9 cellular contexts compared by ENCODE assay signal in the genomic region with DNA sequence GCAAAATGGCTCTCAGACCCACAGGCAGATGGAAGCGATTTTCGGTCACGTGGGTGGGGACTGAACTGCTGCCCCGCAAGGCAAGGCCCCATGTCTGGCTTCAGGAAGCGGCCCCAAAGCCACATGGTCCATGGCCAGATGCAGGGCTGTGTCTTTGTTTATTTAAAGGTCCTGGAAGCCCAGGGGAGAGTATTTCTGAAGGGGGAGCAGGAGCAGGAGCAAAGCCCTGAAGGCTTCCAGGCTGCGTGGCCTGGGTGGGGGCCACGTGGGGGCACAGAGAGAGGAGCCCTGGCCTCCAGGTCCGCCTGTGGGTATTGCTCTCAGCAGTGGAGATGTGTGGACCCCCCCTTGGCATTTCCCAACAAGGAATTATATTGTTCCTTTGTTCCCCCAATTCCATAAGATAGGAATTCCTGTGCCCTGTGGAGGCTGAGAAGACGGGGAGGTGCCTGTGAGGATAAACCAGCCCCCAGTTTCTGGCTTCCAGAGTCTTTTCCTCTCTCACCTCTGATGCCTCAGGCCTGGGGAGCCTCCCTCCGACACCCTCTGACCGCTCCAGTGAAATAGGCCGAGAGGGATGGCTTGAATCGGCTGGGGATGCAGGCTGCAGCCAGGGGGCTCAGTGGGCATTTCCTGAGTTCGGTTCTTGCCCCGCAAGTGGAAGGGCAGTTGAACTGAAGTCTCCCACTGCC.
A peak's percentile ranks its signal among the peaks of the same experiment; 100 is the strongest.
DNase-seq lines count a peak whose midpoint lies in the region; ATAC-seq and TF ChIP-seq lines count a peak whose summit lies in the region.
"Had no signal": no experiment of that assay in that cellular context is flagged by ENCODE, and none has a peak within 500 bp of the region (broad histone marks: within the 10 kb centered on the region; RNA-seq: fewer than 3 reads in every experiment).

No MANE protein-coding gene starts in this region.

- H3K9me3 ChIP-seq in stomach, result no peaks in the 10 kb centered on the region
- no peaks in the 10 kb centered on the region for H3K9me3 ChIP-seq in GM23248 (ENCODE audit: low read depth)
- H3K9me3 ChIP-seq: upper lobe of left lung had no signal

- TF ChIP-seq EP300 in stomach (IDR thresholded peaks at IDR 0.05), result no peak

- intact Hi-C loops in activated naive CD4-positive, alpha-beta T cell treated with anti-CD3 and anti-CD28 coated beads for 36 hours (cut with micrococcal nuclease), result no loop called here
- intact Hi-C loops in activated CD8-positive, alpha-beta T cell treated with anti-CD3 and anti-CD28 coated beads for 36 hours (cut with micrococcal nuclease), result no loop called here
- intact Hi-C loops in stomach (cut with DNase I; ENCODE audit: low total_unique reads), result no loop called here

- H3K27me3 ChIP-seq in stomach (no peaks in the 10 kb centered on the region), GM23248 (replicated peaks; ENCODE audit: insufficient read depth) (no peaks in the 10 kb centered on the region)
- H3K27me3 ChIP-seq: upper lobe of left lung had no signal

- 59 to 79% (median 65%) methylated on average over 12 to 15 of the region's 15 CpGs for WGBS in stomach, 5 donors
- 64 to 66% methylated on average over 15 of the region's 15 CpGs for WGBS in GM23248 (ENCODE audit: low coverage in 1 of 2, low lambda C conversion rate in 2 of 2, missing lambda C conversion rate in 2 of 2), 2 experiments

- POLR2A ChIA-PET in activated CD8-positive, alpha-beta T cell treated with anti-CD3 and anti-CD28 coated beads for 36 hours (lab: Charles Lee), result interaction anchor here (0.6 to 1.8 kb wide), 3 partner anchors 15 to 1215 kb away, joined by 3 to 6 read pairs (median 3); a partner anchor contains a TSS

- in situ Hi-C loops in GM23248 (cut with MboI), result no loop called here

- H3K36me3 ChIP-seq in stomach, result peaks cover 25 to 31% (median 27%) of the 10 kb centered on the region in 4 donors
- no peaks in the 10 kb centered on the region for H3K36me3 ChIP-seq in GM23248 (ENCODE audit: low read depth)

- H2AFZ ChIP-seq in GM23248, result no peak overlapping the region

- H3K9ac ChIP-seq in GM23248, result no peak overlapping the region

- H3K27ac ChIP-seq in stomach (peak overlapping the region in 4 of 5 donors; percentile 38 to 89 (median 86)), GM23248 (no peak overlapping the region)

- peaks cover 42% of the 10 kb centered on the region for H3F3A ChIP-seq in GM23248 (ENCODE audit: insufficient read depth)

- ATAC-seq in activated CD8-positive, alpha-beta T cell treated with anti-CD3 and anti-CD28 coated beads for 36 hours, result no peak

- H3K9me3 Mint-ChIP-seq in activated naive CD4-positive, alpha-beta T cell treated with anti-CD3 and anti-CD28 coated beads for 36 hours, result no peaks in the 10 kb centered on the region
- H3K9me3 Mint-ChIP-seq in activated CD8-positive, alpha-beta T cell treated with anti-CD3 and anti-CD28 coated beads for 36 hours, result no peaks in the 10 kb centered on the region
- H3K9me3 Mint-ChIP-seq in glutamatergic neuron (ENCODE audit: unreplicated experiment), result peaks cover 18% of the 10 kb centered on the region

- CTCF ChIA-PET in activated naive CD4-positive, alpha-beta T cell treated with anti-CD3 and anti-CD28 coated beads for 36 hours (lab: Charles Lee), result no interaction called here
- CTCF ChIA-PET in activated CD8-positive, alpha-beta T cell treated with anti-CD3 and anti-CD28 coated beads for 36 hours (lab: Charles Lee), result interaction anchor here (1.1 to 1.2 kb wide), 2 partner anchors 50 to 146 kb away, joined by 3 to 4 read pairs; no protein-coding TSS in a partner anchor

- no peaks in the 10 kb centered on the region for H3K9me2 ChIP-seq in GM23248 (ENCODE audit: insufficient read depth)

- peak; percentile 7 for TF ChIP-seq CTCF in activated CD8-positive, alpha-beta T cell treated with anti-CD3 and anti-CD28 coated beads for 36 hours (IDR thresholded peaks at IDR 0.05)
- TF ChIP-seq CTCF in glutamatergic neuron (IDR thresholded peaks at IDR 0.05; ENCODE audit: partially characterized antibody, unreplicated experiment) (no peak), stomach (IDR thresholded peaks at IDR 0.05) (no peak)

- H3K4me1 Mint-ChIP-seq in activated naive CD4-positive, alpha-beta T cell treated with anti-CD3 and anti-CD28 coated beads for 36 hours (ENCODE audit: low read depth), result peaks cover 53% of the 10 kb centered on the region
- peaks cover 58% of the 10 kb centered on the region for H3K4me1 Mint-ChIP-seq in activated CD8-positive, alpha-beta T cell treated with anti-CD3 and anti-CD28 coated beads for 36 hours (ENCODE audit: low read depth)
- H3K4me1 Mint-ChIP-seq in glutamatergic neuron (ENCODE audit: low read depth, unreplicated experiment), result peaks cover 32% of the 10 kb centered on the region

- H3K27ac Mint-ChIP-seq in activated naive CD4-positive, alpha-beta T cell treated with anti-CD3 and anti-CD28 coated beads for 36 hours, result peak overlapping the region; percentile 46
- H3K27ac Mint-ChIP-seq in activated CD8-positive, alpha-beta T cell treated with anti-CD3 and anti-CD28 coated beads for 36 hours, result peak overlapping the region; percentile 73
- peak overlapping the region; percentile 94 for H3K27ac Mint-ChIP-seq in glutamatergic neuron (ENCODE audit: unreplicated experiment)

- H3K4me3 ChIP-seq in stomach (no peak overlapping the region), GM23248 (no peak overlapping the region)
- H3K4me3 ChIP-seq: upper lobe of left lung had no signal

- peaks cover 88% of the 10 kb centered on the region for H3K79me2 ChIP-seq in GM23248 (ENCODE audit: insufficient read depth)

- no peak overlapping the region for H3K4me3 Mint-ChIP-seq in activated naive CD4-positive, alpha-beta T cell treated with anti-CD3 and anti-CD28 coated beads for 36 hours
- H3K4me3 Mint-ChIP-seq in activated CD8-positive, alpha-beta T cell treated with anti-CD3 and anti-CD28 coated beads for 36 hours, result no peak overlapping the region
- peak overlapping the region; percentile 57 for H3K4me3 Mint-ChIP-seq in glutamatergic neuron (ENCODE audit: unreplicated experiment)

- H4K20me1 ChIP-seq in GM23248 (ENCODE audit: insufficient read depth), result peaks cover 27% of the 10 kb centered on the region; the same call in 1 of the 2 replicates

- H3K4me1 ChIP-seq in stomach (peaks cover 57 to 80% (median 69%) of the 10 kb centered on the region in 4 donors), GM23248 (ENCODE audit: insufficient read depth) (peaks cover 33% of the 10 kb centered on the region)

- no peak overlapping the region for H3K4me2 ChIP-seq in GM23248 (ENCODE audit: unreplicated experiment)

- H3K27me3 Mint-ChIP-seq in activated naive CD4-positive, alpha-beta T cell treated with anti-CD3 and anti-CD28 coated beads for 36 hours (ENCODE audit: low read depth), result no peaks in the 10 kb centered on the region
- H3K27me3 Mint-ChIP-seq in activated CD8-positive, alpha-beta T cell treated with anti-CD3 and anti-CD28 coated beads for 36 hours, result no peaks in the 10 kb centered on the region
- H3K27me3 Mint-ChIP-seq in glutamatergic neuron (ENCODE audit: unreplicated experiment), result peaks cover 19% of the 10 kb centered on the region

- DNase-seq in activated naive CD4-positive, alpha-beta T cell treated with anti-CD3 and anti-CD28 coated beads for 36 hours, result no peak
- DNase-seq in activated naive CD4-positive, alpha-beta T cell treated with anti-CD3 and anti-CD28 coated beads, Interleukin-2, amount 50 U/mL, for 16 hours, result no peak
- DNase-seq in activated CD8-positive, alpha-beta T cell treated with anti-CD3 and anti-CD28 coated beads for 36 hours, result peak; percentile 42
- DNase-seq in glutamatergic neuron, result peak; percentile 78
- no peak for DNase-seq in stomach
- no peak for DNase-seq in DMS153 treated with DMSO at 0.1 percent for 48 hours (lab: John Stamatoyannopoulos, UW; ENCODE audit: unreplicated experiment)
- no peak for DNase-seq in GM23248
- no peak for DNase-seq in Ammon's horn (ENCODE audit: low spot score)

- peaks cover 15% of the 10 kb centered on the region for H3K36me3 Mint-ChIP-seq in activated naive CD4-positive, alpha-beta T cell treated with anti-CD3 and anti-CD28 coated beads for 36 hours (ENCODE audit: low read depth)
- H3K36me3 Mint-ChIP-seq in activated CD8-positive, alpha-beta T cell treated with anti-CD3 and anti-CD28 coated beads for 36 hours (ENCODE audit: low read depth), result peaks cover 47% of the 10 kb centered on the region
- H3K36me3 Mint-ChIP-seq in glutamatergic neuron (ENCODE audit: unreplicated experiment), result no peaks in the 10 kb centered on the region

- no peak for TF ChIP-seq POLR2A in stomach (IDR thresholded peaks at IDR 0.05)

Comparison
In these comparisons a context has a peak if more than half of its experiments do, and no peak if none do; other contexts are left out.
1. DNase-seq: peak in activated CD8-positive, alpha-beta T cell treated with anti-CD3 and anti-CD28 coated beads for 36 hours (single experiment) and glutamatergic neuron (single experiment); none in activated naive CD4-positive, alpha-beta T cell treated with anti-CD3 and anti-CD28 coated beads for 36 hours (single experiment), activated naive CD4-positive, alpha-beta T cell treated with anti-CD3 and anti-CD28 coated beads, Interleukin-2, amount 50 U/mL, for 16 hours (single experiment), stomach (single experiment), DMS153 treated with DMSO at 0.1 percent for 48 hours (single experiment), GM23248 (single experiment) and Ammon's horn (single experiment).
2. Peak in every context shown above with its lines, with median percentiles within 50 percentile points of each other: H3K27ac Mint-ChIP-seq.